ENCODE assay signal across 26 cellular contexts in the genomic region with DNA sequence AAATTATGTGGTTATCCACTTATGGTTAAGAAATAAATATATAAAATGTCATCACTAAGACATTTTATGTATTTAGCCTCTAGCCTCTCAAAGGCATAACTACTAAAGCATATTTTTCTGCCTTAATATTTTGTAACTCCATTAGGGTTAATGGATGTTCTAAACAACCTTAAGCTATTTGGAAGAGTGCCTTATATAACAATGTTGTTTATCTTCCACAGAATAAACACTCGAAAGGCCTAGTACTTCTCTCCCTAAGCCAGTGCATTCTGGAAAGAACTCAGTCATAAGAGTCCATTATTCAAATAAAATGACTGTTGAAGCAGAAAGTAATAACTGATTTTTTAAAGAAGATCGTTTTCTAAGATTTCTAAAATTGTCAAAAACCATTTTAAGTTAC. TPM values are rescaled to one million over a fixed set of nuclear protein-coding genes. Genes with fewer than 3 reads are reported as not detected.
A peak's percentile ranks its signal among the peaks of the same experiment; 100 is the strongest.
DNase-seq lines count a peak whose midpoint lies in the region; TF ChIP-seq lines count a peak whose summit lies in the region.
"Had no signal": no experiment of that assay in that cellular context is flagged by ENCODE, and none has a peak within 500 bp of the region (broad histone marks: within the 10 kb centered on the region; RNA-seq: fewer than 3 reads in every experiment).

No MANE protein-coding gene starts in this region.

- no peak for TF ChIP-seq POLR2A in breast epithelium (IDR thresholded peaks at IDR 0.05)

- no peaks in the 10 kb centered on the region for H3K4me1 ChIP-seq in breast epithelium

- in situ Hi-C loops in T47D (cut with HindIII; ENCODE audit: low pct_unique_long_range_greater_than_20kb, low sequenced_read_pairs): no loop called here

- H3K27me3 ChIP-seq in breast epithelium (no peaks in the 10 kb centered on the region), dorsolateral prefrontal cortex (no peaks in the 10 kb centered on the region)
- H3K27me3 ChIP-seq: Peyer's patch had no signal

- no peaks in the 10 kb centered on the region for H3K9me3 Mint-ChIP-seq in osteocyte (ENCODE audit: unreplicated experiment)
- H3K9me3 Mint-ChIP-seq: activated CD8-positive, alpha-beta T cell treated with anti-CD3 and anti-CD28 coated beads for 36 hours; activated naive CD8-positive, alpha-beta T cell treated with anti-CD3 and anti-CD28 coated beads, Interleukin-2, amount 10 ng/mL, durations not matched to agents 7 days and 5 days; CD8-positive, alpha-beta memory T cell; natural killer cell treated with Interleukin-12 subunit alpha and Interleukin-12 subunit beta and Interleukin-15 and Interleukin-18, amount 100 ng/mL, for 72 hours; stimulated activated naive CD8-positive, alpha-beta T cell treated with anti-CD3 and anti-CD28 coated beads, Interleukin-15, amount 100 ng/mL, for 72 hours; T-cell; type B pancreatic cell had no signal

- peak overlapping the region; percentile 52 for H3K27ac Mint-ChIP-seq in osteocyte (ENCODE audit: unreplicated experiment)
- H3K27ac Mint-ChIP-seq: activated CD8-positive, alpha-beta T cell treated with anti-CD3 and anti-CD28 coated beads for 36 hours; activated naive CD8-positive, alpha-beta T cell treated with anti-CD3 and anti-CD28 coated beads, Interleukin-2, amount 10 ng/mL, durations not matched to agents 7 days and 5 days; B cell; CD8-positive, alpha-beta memory T cell; natural killer cell treated with Interleukin-12 subunit alpha and Interleukin-12 subunit beta and Interleukin-15 and Interleukin-18, amount 100 ng/mL, for 72 hours; stimulated activated naive CD8-positive, alpha-beta T cell treated with anti-CD3 and anti-CD28 coated beads, Interleukin-15, amount 100 ng/mL, for 72 hours; T-cell; type B pancreatic cell had no signal

- H3K9me3 ChIP-seq in breast epithelium: no peaks in the 10 kb centered on the region
- H3K9me3 ChIP-seq: Peyer's patch had no signal

- TF ChIP-seq CTCF in breast epithelium (IDR thresholded peaks at IDR 0.05): no peak
- TF ChIP-seq CTCF in fibroblast of villous mesenchyme (IDR thresholded peaks at IDR 0.05; ENCODE audit: insufficient read depth, low read depth, low read length): no peak
- no peak for TF ChIP-seq CTCF in osteocyte (IDR thresholded peaks at IDR 0.05)
- TF ChIP-seq CTCF in dorsolateral prefrontal cortex (IDR thresholded peaks at IDR 0.05 in 54 of 56, conservative IDR thresholded peaks at IDR 0.05 in 2 of 56; ENCODE audit: low read depth in 1 of 56, partially characterized antibody in 56 of 56): no peak

- intact Hi-C loops in breast epithelium (cut with DNase I; ENCODE audit: low total_unique reads) (no loop called here), dorsolateral prefrontal cortex (cut with DNase I) (no loop called here)

- H3K36me3 Mint-ChIP-seq in osteocyte (ENCODE audit: unreplicated experiment): no peaks in the 10 kb centered on the region
- H3K36me3 Mint-ChIP-seq: activated naive CD8-positive, alpha-beta T cell treated with anti-CD3 and anti-CD28 coated beads, Interleukin-2, amount 10 ng/mL, durations not matched to agents 7 days and 5 days; CD8-positive, alpha-beta memory T cell; natural killer cell treated with Interleukin-12 subunit alpha and Interleukin-12 subunit beta and Interleukin-15 and Interleukin-18, amount 100 ng/mL, for 72 hours; T-cell; type B pancreatic cell had no signal

- H3K27me3 Mint-ChIP-seq in osteocyte (ENCODE audit: unreplicated experiment): no peaks in the 10 kb centered on the region
- H3K27me3 Mint-ChIP-seq: type B pancreatic cell had no signal

- no peaks in the 10 kb centered on the region for H3K36me3 ChIP-seq in breast epithelium
- H3K36me3 ChIP-seq: Peyer's patch had no signal

- no peak overlapping the region for H3K4me3 ChIP-seq in breast epithelium
- H3K4me3 ChIP-seq in fibroblast of villous mesenchyme (ENCODE audit: low read depth, low read length): no peak overlapping the region
- H3K4me3 ChIP-seq in dorsolateral prefrontal cortex: no peak overlapping the region
- H3K4me3 ChIP-seq: Peyer's patch had no signal

- H3K27ac ChIP-seq in breast epithelium (no peak overlapping the region), dorsolateral prefrontal cortex (no peak overlapping the region)
- H3K27ac ChIP-seq: epithelial cell of prostate, KMS-11 had no signal

- H3K4me1 Mint-ChIP-seq in osteocyte (ENCODE audit: unreplicated experiment): peaks cover 52% of the 10 kb centered on the region
- H3K4me1 Mint-ChIP-seq: activated naive CD8-positive, alpha-beta T cell treated with anti-CD3 and anti-CD28 coated beads, Interleukin-2, amount 10 ng/mL, durations not matched to agents 7 days and 5 days; B cell; CD8-positive, alpha-beta memory T cell; stimulated activated naive CD8-positive, alpha-beta T cell treated with anti-CD3 and anti-CD28 coated beads, Interleukin-15, amount 100 ng/mL, for 72 hours; T-cell had no signal

- DNase-seq in T47D (ENCODE audit: low read depth in 1 of 2, low spot score in 1 of 2) (peak; percentile 42 to 50), breast epithelium (ENCODE audit: low spot score in 2 of 2) (no peak), fibroblast of villous mesenchyme (ENCODE audit: low read depth) (peak; percentile 83), osteocyte (ENCODE audit: extremely low spot score, unreplicated experiment) (no peak), NCI-H2227 (lab: John Stamatoyannopoulos, UW; ENCODE audit: unreplicated experiment) (no peak), SK-N-DZ (ENCODE audit: low spot score) (no peak), dorsolateral prefrontal cortex (no peak), NCI-H526 (lab: John Stamatoyannopoulos, UW) (no peak)
- DNase-seq: activated CD4-positive, CD25-positive, alpha-beta regulatory T cell treated with anti-CD3 and anti-CD28 coated beads, Interleukin-2, amount 50 U/mL, for 72 hours; activated CD8-positive, alpha-beta T cell treated with anti-CD3 and anti-CD28 coated beads for 36 hours; activated effector memory CD4-positive, alpha-beta T cell treated with Interleukin-2 at 50 U/mL for 16 hours; activated naive CD8-positive, alpha-beta T cell treated with anti-CD3 and anti-CD28 coated beads, Interleukin-2, amount 10 ng/mL, durations not matched to agents 7 days and 5 days; CD8-positive, alpha-beta memory T cell; cerebellar nuclear complex; midbrain; MV-4-11; NCI-H1694 treated with DMSO at 0.1 percent for 48 hours; Peyer's patch; SIG-M5; stimulated activated naive CD8-positive, alpha-beta T cell treated with anti-CD3 and anti-CD28 coated beads, Interleukin-15, amount 100 ng/mL, for 72 hours; T-cell had no signal

- H3K4me3 Mint-ChIP-seq in osteocyte (ENCODE audit: unreplicated experiment): no peak overlapping the region
- H3K4me3 Mint-ChIP-seq: activated CD8-positive, alpha-beta T cell treated with anti-CD3 and anti-CD28 coated beads for 36 hours; activated naive CD8-positive, alpha-beta T cell treated with anti-CD3 and anti-CD28 coated beads, Interleukin-2, amount 10 ng/mL, durations not matched to agents 7 days and 5 days; B cell; CD8-positive, alpha-beta memory T cell; natural killer cell treated with Interleukin-12 subunit alpha and Interleukin-12 subunit beta and Interleukin-15 and Interleukin-18, amount 100 ng/mL, for 72 hours; stimulated activated naive CD8-positive, alpha-beta T cell treated with anti-CD3 and anti-CD28 coated beads, Interleukin-15, amount 100 ng/mL, for 72 hours; T-cell; type B pancreatic cell had no signal

RNA-seq across cellular contexts. Expression of gene PRIM2, which starts 15.0 kb away (rescaled TPM):
- total RNA-seq in breast epithelium (10 to 100 TPM in 2 of 3 donors, 1 to 10 TPM in 1; 9.3 to 20.1 (median 13.8) TPM), fibroblast of villous mesenchyme (33.8 and 51.0 TPM in 2 replicates), osteocyte (10.4 and 11.9 TPM in 2 replicates), dorsolateral prefrontal cortex (10 to 100 TPM in 6 of 120 experiments, 1 to 10 TPM in 114; 3.3 to 12.4 (median 6.3) TPM)
- 63.3 and 64.3 TPM in 2 replicates for polyA plus RNA-seq in SK-N-DZ (2014; cell fraction: cytosol; rRNA removed)
- 22.2 and 27.9 TPM in 2 replicates for polyA plus RNA-seq in SK-N-DZ (2014; cell fraction: nucleus; rRNA removed)

Comparison
In these comparisons a context has a peak if more than half of its experiments do, and no peak if none do; other contexts are left out.
1. DNase-seq: peak in T47D (2 of 2) and fibroblast of villous mesenchyme (single experiment); none in breast epithelium (0 of 2), osteocyte (single experiment), NCI-H2227 (single experiment), SK-N-DZ (single experiment), dorsolateral prefrontal cortex (0 of 10) and NCI-H526 (0 of 2).